1 cellular context compared by ENCODE assay signal in the genomic region with DNA sequence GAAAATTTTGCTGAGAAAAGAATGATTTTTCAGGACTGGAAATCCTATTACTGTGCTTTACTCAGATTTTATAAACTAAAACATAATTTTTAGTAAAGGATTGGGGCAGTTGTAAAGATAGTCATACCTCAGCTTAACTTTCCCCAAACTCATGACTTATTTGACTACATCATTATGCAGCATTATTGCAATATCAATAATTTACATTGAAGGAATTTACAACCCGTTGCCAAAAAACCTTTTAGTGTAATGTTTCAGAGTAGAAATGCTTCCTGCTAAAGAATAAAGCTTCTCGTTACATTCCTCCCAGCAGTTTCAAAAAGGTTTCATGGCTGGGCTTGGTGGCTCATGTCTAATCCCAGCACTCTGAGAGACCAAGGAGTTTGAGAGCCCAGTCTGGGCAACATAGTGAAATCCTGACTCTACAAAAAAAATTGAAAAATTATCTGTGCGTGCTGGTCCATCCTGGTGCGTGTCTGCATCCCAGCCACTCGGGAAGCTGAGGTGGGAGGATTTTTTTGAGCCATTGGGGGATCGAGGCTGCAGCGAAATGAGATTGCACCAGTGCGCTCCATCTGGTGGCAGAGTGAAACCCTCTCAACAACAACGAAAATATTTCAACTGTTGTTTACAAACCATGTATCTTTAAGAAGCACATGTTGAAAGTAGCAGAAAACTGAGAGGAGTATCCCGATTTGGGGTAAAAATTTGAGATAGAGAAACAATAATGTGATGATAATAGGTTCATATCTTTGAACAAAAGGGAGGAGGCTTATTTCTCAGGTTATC.
TF ChIP-seq lines count a peak whose summit lies in the region.

No MANE protein-coding gene starts in this region.

TF ChIP-seq in GM23338, 12 proteins besides CTCF, POLR2A, EP300 and RAD21 (continued from another document):
- TF ChIP-seq, protein P1, sequence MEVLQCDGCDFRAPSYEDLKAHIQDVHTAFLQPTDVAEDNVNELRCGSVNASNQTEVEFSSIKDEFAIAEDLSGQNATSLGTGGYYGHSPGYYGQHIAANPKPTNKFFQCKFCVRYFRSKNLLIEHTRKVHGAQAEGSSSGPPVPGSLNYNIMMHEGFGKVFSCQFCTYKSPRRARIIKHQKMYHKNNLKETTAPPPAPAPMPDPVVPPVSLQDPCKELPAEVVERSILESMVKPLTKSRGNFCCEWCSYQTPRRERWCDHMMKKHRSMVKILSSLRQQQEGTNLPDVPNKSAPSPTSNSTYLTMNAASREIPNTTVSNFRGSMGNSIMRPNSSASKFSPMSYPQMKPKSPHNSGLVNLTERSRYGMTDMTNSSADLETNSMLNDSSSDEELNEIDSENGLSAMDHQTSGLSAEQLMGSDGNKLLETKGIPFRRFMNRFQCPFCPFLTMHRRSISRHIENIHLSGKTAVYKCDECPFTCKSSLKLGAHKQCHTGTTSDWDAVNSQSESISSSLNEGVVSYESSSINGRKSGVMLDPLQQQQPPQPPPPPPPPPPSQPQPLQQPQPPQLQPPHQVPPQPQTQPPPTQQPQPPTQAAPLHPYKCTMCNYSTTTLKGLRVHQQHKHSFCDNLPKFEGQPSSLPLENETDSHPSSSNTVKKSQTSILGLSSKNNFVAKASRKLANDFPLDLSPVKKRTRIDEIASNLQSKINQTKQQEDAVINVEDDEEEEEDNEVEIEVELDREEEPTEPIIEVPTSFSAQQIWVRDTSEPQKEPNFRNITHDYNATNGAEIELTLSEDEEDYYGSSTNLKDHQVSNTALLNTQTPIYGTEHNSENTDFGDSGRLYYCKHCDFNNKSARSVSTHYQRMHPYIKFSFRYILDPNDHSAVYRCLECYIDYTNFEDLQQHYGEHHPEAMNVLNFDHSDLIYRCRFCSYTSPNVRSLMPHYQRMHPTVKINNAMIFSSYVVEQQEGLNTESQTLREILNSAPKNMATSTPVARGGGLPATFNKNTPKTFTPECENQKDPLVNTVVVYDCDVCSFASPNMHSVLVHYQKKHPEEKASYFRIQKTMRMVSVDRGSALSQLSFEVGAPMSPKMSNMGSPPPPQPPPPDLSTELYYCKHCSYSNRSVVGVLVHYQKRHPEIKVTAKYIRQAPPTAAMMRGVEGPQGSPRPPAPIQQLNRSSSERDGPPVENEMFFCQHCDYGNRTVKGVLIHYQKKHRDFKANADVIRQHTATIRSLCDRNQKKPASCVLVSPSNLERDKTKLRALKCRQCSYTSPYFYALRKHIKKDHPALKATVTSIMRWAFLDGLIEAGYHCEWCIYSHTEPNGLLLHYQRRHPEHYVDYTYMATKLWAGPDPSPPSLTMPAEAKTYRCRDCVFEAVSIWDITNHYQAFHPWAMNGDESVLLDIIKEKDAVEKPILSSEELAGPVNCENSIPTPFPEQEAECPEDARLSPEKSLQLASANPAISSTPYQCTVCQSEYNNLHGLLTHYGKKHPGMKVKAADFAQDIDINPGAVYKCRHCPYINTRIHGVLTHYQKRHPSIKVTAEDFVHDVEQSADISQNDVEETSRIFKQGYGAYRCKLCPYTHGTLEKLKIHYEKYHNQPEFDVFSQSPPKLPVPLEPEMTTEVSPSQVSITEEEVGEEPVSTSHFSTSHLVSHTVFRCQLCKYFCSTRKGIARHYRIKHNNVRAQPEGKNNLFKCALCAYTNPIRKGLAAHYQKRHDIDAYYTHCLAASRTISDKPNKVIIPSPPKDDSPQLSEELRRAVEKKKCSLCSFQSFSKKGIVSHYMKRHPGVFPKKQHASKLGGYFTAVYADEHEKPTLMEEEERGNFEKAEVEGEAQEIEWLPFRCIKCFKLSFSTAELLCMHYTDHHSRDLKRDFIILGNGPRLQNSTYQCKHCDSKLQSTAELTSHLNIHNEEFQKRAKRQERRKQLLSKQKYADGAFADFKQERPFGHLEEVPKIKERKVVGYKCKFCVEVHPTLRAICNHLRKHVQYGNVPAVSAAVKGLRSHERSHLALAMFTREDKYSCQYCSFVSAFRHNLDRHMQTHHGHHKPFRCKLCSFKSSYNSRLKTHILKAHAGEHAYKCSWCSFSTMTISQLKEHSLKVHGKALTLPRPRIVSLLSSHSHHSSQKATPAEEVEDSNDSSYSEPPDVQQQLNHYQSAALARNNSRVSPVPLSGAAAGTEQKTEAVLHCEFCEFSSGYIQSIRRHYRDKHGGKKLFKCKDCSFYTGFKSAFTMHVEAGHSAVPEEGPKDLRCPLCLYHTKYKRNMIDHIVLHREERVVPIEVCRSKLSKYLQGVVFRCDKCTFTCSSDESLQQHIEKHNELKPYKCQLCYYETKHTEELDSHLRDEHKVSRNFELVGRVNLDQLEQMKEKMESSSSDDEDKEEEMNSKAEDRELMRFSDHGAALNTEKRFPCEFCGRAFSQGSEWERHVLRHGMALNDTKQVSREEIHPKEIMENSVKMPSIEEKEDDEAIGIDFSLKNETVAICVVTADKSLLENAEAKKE (CRISPR knock-in tag; IDR thresholded peaks at IDR 0.05): no peak
- no peak for TF ChIP-seq JUNB (IDR thresholded peaks at IDR 0.05; ENCODE audit: unreplicated experiment)
- TF ChIP-seq NANOG (IDR thresholded peaks at IDR 0.05; ENCODE audit: borderline replicate concordance): no peak
- TF ChIP-seq CREB1 (CRISPR knock-in tag; IDR thresholded peaks at IDR 0.05; ENCODE audit: low read depth): no peak
- TF ChIP-seq, protein P2, sequence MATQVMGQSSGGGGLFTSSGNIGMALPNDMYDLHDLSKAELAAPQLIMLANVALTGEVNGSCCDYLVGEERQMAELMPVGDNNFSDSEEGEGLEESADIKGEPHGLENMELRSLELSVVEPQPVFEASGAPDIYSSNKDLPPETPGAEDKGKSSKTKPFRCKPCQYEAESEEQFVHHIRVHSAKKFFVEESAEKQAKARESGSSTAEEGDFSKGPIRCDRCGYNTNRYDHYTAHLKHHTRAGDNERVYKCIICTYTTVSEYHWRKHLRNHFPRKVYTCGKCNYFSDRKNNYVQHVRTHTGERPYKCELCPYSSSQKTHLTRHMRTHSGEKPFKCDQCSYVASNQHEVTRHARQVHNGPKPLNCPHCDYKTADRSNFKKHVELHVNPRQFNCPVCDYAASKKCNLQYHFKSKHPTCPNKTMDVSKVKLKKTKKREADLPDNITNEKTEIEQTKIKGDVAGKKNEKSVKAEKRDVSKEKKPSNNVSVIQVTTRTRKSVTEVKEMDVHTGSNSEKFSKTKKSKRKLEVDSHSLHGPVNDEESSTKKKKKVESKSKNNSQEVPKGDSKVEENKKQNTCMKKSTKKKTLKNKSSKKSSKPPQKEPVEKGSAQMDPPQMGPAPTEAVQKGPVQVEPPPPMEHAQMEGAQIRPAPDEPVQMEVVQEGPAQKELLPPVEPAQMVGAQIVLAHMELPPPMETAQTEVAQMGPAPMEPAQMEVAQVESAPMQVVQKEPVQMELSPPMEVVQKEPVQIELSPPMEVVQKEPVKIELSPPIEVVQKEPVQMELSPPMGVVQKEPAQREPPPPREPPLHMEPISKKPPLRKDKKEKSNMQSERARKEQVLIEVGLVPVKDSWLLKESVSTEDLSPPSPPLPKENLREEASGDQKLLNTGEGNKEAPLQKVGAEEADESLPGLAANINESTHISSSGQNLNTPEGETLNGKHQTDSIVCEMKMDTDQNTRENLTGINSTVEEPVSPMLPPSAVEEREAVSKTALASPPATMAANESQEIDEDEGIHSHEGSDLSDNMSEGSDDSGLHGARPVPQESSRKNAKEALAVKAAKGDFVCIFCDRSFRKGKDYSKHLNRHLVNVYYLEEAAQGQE (IDR thresholded peaks at IDR 0.05; ENCODE audit: unreplicated experiment): no peak
- TF ChIP-seq ZNF331 (CRISPR knock-in tag; IDR thresholded peaks at IDR 0.05; ENCODE audit: low read depth): no peak
- no peak for TF ChIP-seq EZH2phosphoT487 (IDR thresholded peaks at IDR 0.05; ENCODE audit: unreplicated experiment)
- TF ChIP-seq ZNF114 (CRISPR knock-in tag; IDR thresholded peaks at IDR 0.05): no peak
